Comparison of ENCODE assay signal across 3 cellular contexts in the genomic region with DNA sequence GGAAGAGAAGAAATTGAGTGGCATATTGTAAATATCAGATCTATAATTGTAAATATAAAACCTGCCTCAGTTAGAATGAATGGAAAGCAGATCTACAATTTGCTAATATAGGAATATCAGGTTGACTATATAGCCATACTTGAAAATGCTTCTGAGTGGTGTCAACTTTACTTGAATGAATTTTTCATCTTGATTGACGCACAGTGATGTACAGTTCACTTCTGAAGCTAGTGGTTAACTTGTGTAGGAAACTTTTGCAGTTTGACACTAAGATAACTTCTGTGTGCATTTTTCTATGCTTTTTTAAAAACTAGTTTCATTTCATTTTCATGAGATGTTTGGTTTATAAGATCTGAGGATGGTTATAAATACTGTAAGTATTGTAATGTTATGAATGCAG.
TF ChIP-seq lines count a peak whose summit lies in the region.

No MANE protein-coding gene starts in this region.

TF ChIP-seq in GM12878, 131 proteins besides CTCF, POLR2A, EP300 and RAD21:
- TF ChIP-seq EZH2 (IDR thresholded peaks at IDR 0.05; ENCODE audit: borderline replicate concordance, control insufficient read depth, low read depth, low read length) (no peak), ZNF622 (IDR thresholded peaks at IDR 0.05) (no peak), POLR2AphosphoS2 (IDR thresholded peaks at IDR 0.05; ENCODE audit: low read depth, low read length) (no peak)
- TF ChIP-seq, protein P1, sequence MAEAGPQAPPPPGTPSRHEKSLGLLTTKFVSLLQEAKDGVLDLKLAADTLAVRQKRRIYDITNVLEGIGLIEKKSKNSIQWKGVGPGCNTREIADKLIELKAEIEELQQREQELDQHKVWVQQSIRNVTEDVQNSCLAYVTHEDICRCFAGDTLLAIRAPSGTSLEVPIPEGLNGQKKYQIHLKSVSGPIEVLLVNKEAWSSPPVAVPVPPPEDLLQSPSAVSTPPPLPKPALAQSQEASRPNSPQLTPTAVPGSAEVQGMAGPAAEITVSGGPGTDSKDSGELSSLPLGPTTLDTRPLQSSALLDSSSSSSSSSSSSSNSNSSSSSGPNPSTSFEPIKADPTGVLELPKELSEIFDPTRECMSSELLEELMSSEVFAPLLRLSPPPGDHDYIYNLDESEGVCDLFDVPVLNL (IDR thresholded peaks at IDR 0.05; ENCODE audit: low read depth, low read length) = no peak
- TF ChIP-seq, protein P2, sequence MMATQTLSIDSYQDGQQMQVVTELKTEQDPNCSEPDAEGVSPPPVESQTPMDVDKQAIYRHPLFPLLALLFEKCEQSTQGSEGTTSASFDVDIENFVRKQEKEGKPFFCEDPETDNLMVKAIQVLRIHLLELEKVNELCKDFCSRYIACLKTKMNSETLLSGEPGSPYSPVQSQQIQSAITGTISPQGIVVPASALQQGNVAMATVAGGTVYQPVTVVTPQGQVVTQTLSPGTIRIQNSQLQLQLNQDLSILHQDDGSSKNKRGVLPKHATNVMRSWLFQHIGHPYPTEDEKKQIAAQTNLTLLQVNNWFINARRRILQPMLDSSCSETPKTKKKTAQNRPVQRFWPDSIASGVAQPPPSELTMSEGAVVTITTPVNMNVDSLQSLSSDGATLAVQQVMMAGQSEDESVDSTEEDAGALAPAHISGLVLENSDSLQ (IDR thresholded peaks at IDR 0.05) = 0 out of 2 replicates have a peak, but pooled peaks have one; percentile 20

TF ChIP-seq in neural cell, 6 proteins besides CTCF, POLR2A, EP300 and RAD21:
- TF ChIP-seq SMC3 (conservative IDR thresholded peaks at IDR 0.05; ENCODE audit: poor library complexity) (no peak), EZH2 (IDR thresholded peaks at IDR 0.05; ENCODE audit: borderline replicate concordance, insufficient read depth, low read length, poor library complexity, severe bottlenecking) (no peak), TAF1 (IDR thresholded peaks at IDR 0.05; ENCODE audit: low read depth) (no peak), POLR2AphosphoS5 (IDR thresholded peaks at IDR 0.05) (no peak), MXI1 (conservative IDR thresholded peaks at IDR 0.05; ENCODE audit: poor library complexity, severe bottlenecking) (no peak)
- TF ChIP-seq, protein P3, sequence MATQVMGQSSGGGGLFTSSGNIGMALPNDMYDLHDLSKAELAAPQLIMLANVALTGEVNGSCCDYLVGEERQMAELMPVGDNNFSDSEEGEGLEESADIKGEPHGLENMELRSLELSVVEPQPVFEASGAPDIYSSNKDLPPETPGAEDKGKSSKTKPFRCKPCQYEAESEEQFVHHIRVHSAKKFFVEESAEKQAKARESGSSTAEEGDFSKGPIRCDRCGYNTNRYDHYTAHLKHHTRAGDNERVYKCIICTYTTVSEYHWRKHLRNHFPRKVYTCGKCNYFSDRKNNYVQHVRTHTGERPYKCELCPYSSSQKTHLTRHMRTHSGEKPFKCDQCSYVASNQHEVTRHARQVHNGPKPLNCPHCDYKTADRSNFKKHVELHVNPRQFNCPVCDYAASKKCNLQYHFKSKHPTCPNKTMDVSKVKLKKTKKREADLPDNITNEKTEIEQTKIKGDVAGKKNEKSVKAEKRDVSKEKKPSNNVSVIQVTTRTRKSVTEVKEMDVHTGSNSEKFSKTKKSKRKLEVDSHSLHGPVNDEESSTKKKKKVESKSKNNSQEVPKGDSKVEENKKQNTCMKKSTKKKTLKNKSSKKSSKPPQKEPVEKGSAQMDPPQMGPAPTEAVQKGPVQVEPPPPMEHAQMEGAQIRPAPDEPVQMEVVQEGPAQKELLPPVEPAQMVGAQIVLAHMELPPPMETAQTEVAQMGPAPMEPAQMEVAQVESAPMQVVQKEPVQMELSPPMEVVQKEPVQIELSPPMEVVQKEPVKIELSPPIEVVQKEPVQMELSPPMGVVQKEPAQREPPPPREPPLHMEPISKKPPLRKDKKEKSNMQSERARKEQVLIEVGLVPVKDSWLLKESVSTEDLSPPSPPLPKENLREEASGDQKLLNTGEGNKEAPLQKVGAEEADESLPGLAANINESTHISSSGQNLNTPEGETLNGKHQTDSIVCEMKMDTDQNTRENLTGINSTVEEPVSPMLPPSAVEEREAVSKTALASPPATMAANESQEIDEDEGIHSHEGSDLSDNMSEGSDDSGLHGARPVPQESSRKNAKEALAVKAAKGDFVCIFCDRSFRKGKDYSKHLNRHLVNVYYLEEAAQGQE (IDR thresholded peaks at IDR 0.05; ENCODE audit: borderline replicate concordance) = no peak

TF ChIP-seq in GM23338, 12 proteins besides CTCF, POLR2A, EP300 and RAD21:
- TF ChIP-seq POLR2AphosphoS5 (IDR thresholded peaks at IDR 0.05; ENCODE audit: low read depth) (no peak), EZH2phosphoT487 (IDR thresholded peaks at IDR 0.05; ENCODE audit: unreplicated experiment) (no peak), EZH2 (IDR thresholded peaks at IDR 0.05; ENCODE audit: low read depth, unreplicated experiment) (no peak), ZNF331 (CRISPR knock-in tag; IDR thresholded peaks at IDR 0.05; ENCODE audit: low read depth) (no peak), STAT1 (IDR thresholded peaks at IDR 0.05; ENCODE audit: unreplicated experiment) (no peak), ZNF114 (CRISPR knock-in tag; IDR thresholded peaks at IDR 0.05) (no peak)
- TF ChIP-seq, protein P4, sequence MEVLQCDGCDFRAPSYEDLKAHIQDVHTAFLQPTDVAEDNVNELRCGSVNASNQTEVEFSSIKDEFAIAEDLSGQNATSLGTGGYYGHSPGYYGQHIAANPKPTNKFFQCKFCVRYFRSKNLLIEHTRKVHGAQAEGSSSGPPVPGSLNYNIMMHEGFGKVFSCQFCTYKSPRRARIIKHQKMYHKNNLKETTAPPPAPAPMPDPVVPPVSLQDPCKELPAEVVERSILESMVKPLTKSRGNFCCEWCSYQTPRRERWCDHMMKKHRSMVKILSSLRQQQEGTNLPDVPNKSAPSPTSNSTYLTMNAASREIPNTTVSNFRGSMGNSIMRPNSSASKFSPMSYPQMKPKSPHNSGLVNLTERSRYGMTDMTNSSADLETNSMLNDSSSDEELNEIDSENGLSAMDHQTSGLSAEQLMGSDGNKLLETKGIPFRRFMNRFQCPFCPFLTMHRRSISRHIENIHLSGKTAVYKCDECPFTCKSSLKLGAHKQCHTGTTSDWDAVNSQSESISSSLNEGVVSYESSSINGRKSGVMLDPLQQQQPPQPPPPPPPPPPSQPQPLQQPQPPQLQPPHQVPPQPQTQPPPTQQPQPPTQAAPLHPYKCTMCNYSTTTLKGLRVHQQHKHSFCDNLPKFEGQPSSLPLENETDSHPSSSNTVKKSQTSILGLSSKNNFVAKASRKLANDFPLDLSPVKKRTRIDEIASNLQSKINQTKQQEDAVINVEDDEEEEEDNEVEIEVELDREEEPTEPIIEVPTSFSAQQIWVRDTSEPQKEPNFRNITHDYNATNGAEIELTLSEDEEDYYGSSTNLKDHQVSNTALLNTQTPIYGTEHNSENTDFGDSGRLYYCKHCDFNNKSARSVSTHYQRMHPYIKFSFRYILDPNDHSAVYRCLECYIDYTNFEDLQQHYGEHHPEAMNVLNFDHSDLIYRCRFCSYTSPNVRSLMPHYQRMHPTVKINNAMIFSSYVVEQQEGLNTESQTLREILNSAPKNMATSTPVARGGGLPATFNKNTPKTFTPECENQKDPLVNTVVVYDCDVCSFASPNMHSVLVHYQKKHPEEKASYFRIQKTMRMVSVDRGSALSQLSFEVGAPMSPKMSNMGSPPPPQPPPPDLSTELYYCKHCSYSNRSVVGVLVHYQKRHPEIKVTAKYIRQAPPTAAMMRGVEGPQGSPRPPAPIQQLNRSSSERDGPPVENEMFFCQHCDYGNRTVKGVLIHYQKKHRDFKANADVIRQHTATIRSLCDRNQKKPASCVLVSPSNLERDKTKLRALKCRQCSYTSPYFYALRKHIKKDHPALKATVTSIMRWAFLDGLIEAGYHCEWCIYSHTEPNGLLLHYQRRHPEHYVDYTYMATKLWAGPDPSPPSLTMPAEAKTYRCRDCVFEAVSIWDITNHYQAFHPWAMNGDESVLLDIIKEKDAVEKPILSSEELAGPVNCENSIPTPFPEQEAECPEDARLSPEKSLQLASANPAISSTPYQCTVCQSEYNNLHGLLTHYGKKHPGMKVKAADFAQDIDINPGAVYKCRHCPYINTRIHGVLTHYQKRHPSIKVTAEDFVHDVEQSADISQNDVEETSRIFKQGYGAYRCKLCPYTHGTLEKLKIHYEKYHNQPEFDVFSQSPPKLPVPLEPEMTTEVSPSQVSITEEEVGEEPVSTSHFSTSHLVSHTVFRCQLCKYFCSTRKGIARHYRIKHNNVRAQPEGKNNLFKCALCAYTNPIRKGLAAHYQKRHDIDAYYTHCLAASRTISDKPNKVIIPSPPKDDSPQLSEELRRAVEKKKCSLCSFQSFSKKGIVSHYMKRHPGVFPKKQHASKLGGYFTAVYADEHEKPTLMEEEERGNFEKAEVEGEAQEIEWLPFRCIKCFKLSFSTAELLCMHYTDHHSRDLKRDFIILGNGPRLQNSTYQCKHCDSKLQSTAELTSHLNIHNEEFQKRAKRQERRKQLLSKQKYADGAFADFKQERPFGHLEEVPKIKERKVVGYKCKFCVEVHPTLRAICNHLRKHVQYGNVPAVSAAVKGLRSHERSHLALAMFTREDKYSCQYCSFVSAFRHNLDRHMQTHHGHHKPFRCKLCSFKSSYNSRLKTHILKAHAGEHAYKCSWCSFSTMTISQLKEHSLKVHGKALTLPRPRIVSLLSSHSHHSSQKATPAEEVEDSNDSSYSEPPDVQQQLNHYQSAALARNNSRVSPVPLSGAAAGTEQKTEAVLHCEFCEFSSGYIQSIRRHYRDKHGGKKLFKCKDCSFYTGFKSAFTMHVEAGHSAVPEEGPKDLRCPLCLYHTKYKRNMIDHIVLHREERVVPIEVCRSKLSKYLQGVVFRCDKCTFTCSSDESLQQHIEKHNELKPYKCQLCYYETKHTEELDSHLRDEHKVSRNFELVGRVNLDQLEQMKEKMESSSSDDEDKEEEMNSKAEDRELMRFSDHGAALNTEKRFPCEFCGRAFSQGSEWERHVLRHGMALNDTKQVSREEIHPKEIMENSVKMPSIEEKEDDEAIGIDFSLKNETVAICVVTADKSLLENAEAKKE (CRISPR knock-in tag; IDR thresholded peaks at IDR 0.05) = no peak
- TF ChIP-seq, protein P3 (IDR thresholded peaks at IDR 0.05; ENCODE audit: unreplicated experiment) = no peak
